Comparison of ENCODE assay signal across 25 cellular contexts in the genomic region with DNA sequence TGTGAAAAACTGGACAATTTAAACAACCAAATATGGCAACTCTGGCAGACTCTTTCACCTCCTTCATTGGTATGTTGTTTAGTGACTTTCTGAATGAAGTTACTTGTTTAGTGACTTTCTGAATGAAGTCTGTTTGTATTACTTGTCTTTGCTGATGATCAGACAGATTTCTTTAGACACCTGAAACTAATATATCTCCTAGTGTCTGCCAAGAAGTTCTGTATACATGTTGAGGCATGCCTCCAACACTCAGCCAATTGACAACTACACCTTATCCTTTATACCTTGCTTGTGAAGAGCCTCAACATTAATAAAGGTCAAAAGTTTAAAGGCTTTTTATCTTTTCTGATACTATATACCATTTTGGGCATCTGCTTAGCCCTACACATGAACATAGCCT.
"Had no signal": no experiment of that assay in that cellular context is flagged by ENCODE, and none has a peak within 500 bp of the region (broad histone marks: within the 10 kb centered on the region; RNA-seq: fewer than 3 reads in every experiment).

No MANE protein-coding gene starts in this region.

- ATAC-seq: activated CD8-positive, alpha-beta T cell treated with anti-CD3 and anti-CD28 coated beads, Interleukin-2, amount 10 ng/mL, durations not matched to agents 7 days and 5 days; Panc1 had no signal

- DNase-seq: activated CD4-positive, alpha-beta T cell treated with anti-CD3 and anti-CD28 coated beads for 48 hours; activated CD4-positive, alpha-beta T cell treated with anti-CD3 and anti-CD28 coated beads, Interleukin-2, amount 50 U/mL, for 4 hours; activated CD4-positive, CD25-positive, alpha-beta regulatory T cell treated with anti-CD3 and anti-CD28 coated beads, Interleukin-2, amount 50 U/mL, for 72 hours; activated CD8-positive, alpha-beta memory T cell treated with anti-CD3 and anti-CD28 coated beads, Interleukin-2, amount 50 U/mL, for 48 hours; activated CD8-positive, alpha-beta T cell treated with anti-CD3 and anti-CD28 coated beads, Interleukin-2, amount 10 ng/mL, durations not matched to agents 7 days and 5 days; activated effector memory CD4-positive, alpha-beta T cell treated with anti-CD3 and anti-CD28 coated beads, Interleukin-2, amount 50 U/mL, for 16 hours; activated naive CD4-positive, alpha-beta T cell treated with Interleukin-2 at 50 U/mL for 16 hours; activated T-cell treated with anti-CD3 and anti-CD28 coated beads, Interleukin-2, amount 50 U/mL, for 24 hours; amygdala; central memory CD4-positive, alpha-beta T cell; NCI-H1048; NCI-H146; NCI-H187 treated with DMSO at 0.1 percent for 48 hours; NCI-H2081 treated with DMSO at 0.1 percent for 48 hours; NCI-H510A treated with DMSO at 0.1 percent for 48 hours; NCI-H69; NK-92 treated with Interleukin-12 subunit alpha and Interleukin-12 subunit beta, amount 100 ng/mL, for 24 hours; OCI-M1; Right ventricle myocardium superior; RPMI8226 had no signal

- H3K27ac ChIP-seq: KMS-11 had no signal

- H3K27ac Mint-ChIP-seq: activated CD8-positive, alpha-beta T cell treated with anti-CD3 and anti-CD28 coated beads, Interleukin-2, amount 10 ng/mL, durations not matched to agents 7 days and 5 days; activated naive CD8-positive, alpha-beta T cell; activated T-cell treated with anti-CD3 and anti-CD28 coated beads, Interleukin-2, amount 50 U/mL, for 24 hours; activated T-helper 1 cell treated with anti-CD3 and anti-CD28 coated beads, Interleukin-12 subunit alpha, Interleukin-12 subunit beta, Interleukin-2, Interleukin-4 antibody, amounts not matched to agents 30 ng/mL and 10 ng/mL and 1 ng/mL, durations not matched to agents 14 hours and 24 hours and 36 hours; T-helper 1 cell treated with Interleukin-12 subunit alpha and Interleukin-12 subunit beta and Interleukin-4 antibody, amounts not matched to agents 30 μg/mL and 1 μg/mL, for 36 hours had no signal

- H3K27me3 Mint-ChIP-seq: activated naive CD8-positive, alpha-beta T cell; activated T-cell treated with anti-CD3 and anti-CD28 coated beads, Interleukin-2, amount 50 U/mL, for 24 hours had no signal

- H3K4me3 Mint-ChIP-seq: activated CD8-positive, alpha-beta T cell treated with anti-CD3 and anti-CD28 coated beads, Interleukin-2, amount 10 ng/mL, durations not matched to agents 7 days and 5 days; activated naive CD8-positive, alpha-beta T cell; activated T-cell treated with anti-CD3 and anti-CD28 coated beads, Interleukin-2, amount 50 U/mL, for 24 hours; activated T-helper 1 cell treated with anti-CD3 and anti-CD28 coated beads, Interleukin-12 subunit alpha, Interleukin-12 subunit beta, Interleukin-2, Interleukin-4 antibody, amounts not matched to agents 30 ng/mL and 10 ng/mL and 1 ng/mL, durations not matched to agents 14 hours and 24 hours and 36 hours; T-helper 1 cell treated with Interleukin-12 subunit alpha and Interleukin-12 subunit beta and Interleukin-4 antibody, amounts not matched to agents 30 μg/mL and 1 μg/mL, for 36 hours had no signal

- H3K9ac ChIP-seq: KMS-11 had no signal

- H3K4me2 ChIP-seq: KMS-11 had no signal

- H3K36me3 Mint-ChIP-seq: activated naive CD8-positive, alpha-beta T cell had no signal
